In the genomic region with DNA sequence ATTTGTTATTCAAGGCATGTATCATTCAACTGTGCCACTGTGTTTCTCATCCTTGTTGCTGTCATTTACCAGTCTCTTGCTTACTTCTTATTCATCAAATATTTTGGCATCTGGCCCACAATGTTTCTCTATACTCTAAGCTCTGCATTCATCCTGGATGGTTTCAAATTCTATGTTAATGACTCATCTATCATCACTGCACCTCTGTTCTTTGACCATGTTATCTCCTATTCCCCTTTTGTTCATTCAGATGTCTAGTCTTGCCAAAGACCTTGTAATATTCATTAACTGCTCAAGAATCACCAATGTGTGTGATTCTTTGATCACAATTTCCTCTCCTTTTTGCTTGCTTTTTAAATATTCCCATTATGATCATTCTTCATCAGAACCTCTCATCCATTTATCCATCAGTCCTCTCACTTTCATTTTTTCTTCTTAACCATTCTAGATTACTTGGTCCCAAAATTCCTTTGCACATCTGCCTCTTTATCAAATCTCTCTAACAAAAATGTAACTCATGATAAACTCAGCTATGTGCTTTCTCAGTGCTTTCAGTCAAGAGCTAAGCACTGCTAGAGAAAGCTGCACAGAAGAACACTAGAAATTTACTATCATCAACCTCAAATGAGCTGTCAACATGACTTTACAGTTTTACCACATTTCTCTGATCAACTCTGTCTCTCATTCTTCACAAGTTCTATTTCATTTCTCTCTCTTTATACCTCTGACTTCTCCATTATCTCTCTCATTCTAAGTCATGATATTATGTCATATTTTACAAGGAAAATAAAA, we compare ENCODE assay signal across 8 cellular contexts. TPM values are rescaled to one million over a fixed set of nuclear protein-coding genes. Genes with fewer than 3 reads are reported as not detected.
DNase-seq lines count a peak whose midpoint lies in the region; ATAC-seq and TF ChIP-seq lines count a peak whose summit lies in the region.

No MANE protein-coding gene starts in this region.

- TF ChIP-seq CTCF in A673 (conservative IDR thresholded peaks at IDR 0.05; ENCODE audit: low read depth, low read length), result no peak

- peak; percentile 68 for DNase-seq in A673 (ENCODE audit: low spot score)
- peak; percentile 45 to 65 for DNase-seq in SJSA1 (ENCODE audit: low read depth in 1 of 2, low spot score in 2 of 2)
- DNase-seq in fibroblast of peridontal ligament (ENCODE audit: extremely low read depth), result peak; percentile 24
- DNase-seq in GM19238 (ENCODE audit: insufficient read length, low spot score), result no peak
- DNase-seq in caudate nucleus (lab: John Stamatoyannopoulos, UW), result no peak
- no peak for DNase-seq in T1000 (lab: John Stamatoyannopoulos, UW)

- no peak for TF ChIP-seq POLR2A in GM18505 (IDR thresholded peaks at IDR 0.05; ENCODE audit: borderline replicate concordance, extremely low read depth, insufficient read depth, insufficient read length)

- no TSS peak for BruUV-seq in A673 (replicated peaks; lab: Mats Ljungman, UMichigan)

- H3K9me3 ChIP-seq in A673 (ENCODE audit: low read depth, low read length, poor library complexity, severe bottlenecking) (peaks cover 3% of the 10 kb centered on the region), SJSA1 (replicated peaks) (no peaks in the 10 kb centered on the region)

- peaks cover under 1% of the 10 kb centered on the region for H3K36me3 ChIP-seq in A673 (ENCODE audit: insufficient read depth, low read length, poor library complexity, severe bottlenecking)
- H3K36me3 ChIP-seq in SJSA1, result no peaks in the 10 kb centered on the region

- H3K27ac ChIP-seq in A673 (ENCODE audit: low read depth, low read length, poor library complexity, severe bottlenecking) (no peak overlapping the region), SJSA1 (peak overlapping the region; percentile 32), caudate nucleus (ENCODE audit: low read depth, low read length) (no peak overlapping the region)

- ATAC-seq in GM18505 (IDR thresholded peaks at IDR 0.05; ENCODE audit: unreplicated experiment) (peak; percentile 41), GM21717 (IDR thresholded peaks at IDR 0.05; ENCODE audit: unreplicated experiment) (no peak)

- CTCF ChIA-PET in A673 (lab: Charles Lee), result no interaction called here

- H3K4me3 ChIP-seq in A673 (ENCODE audit: low read depth, low read length, poor library complexity, severe bottlenecking) (no peak overlapping the region), SJSA1 (no peak overlapping the region)

- POLR2A ChIA-PET in A673 (lab: Charles Lee; ENCODE audit: low non-redundant PET), result no interaction called here

- intact Hi-C loops in A673 (cut with micrococcal nuclease; ENCODE audit: unreplicated experiment), result no loop called here

- H3K27me3 ChIP-seq in A673 (replicated peaks; ENCODE audit: insufficient read depth, low read depth, low read length, poor library complexity), result no peaks in the 10 kb centered on the region
- H3K27me3 ChIP-seq in SJSA1 (replicated peaks), result no peaks in the 10 kb centered on the region

- H3K4me1 ChIP-seq in A673 (ENCODE audit: insufficient read depth, low read length, poor library complexity, severe bottlenecking) (no peaks in the 10 kb centered on the region), SJSA1 (replicated peaks) (peaks cover 28% of the 10 kb centered on the region)

RNA-seq across cellular contexts. Expression of gene PRKACB, which starts 54.4 kb away (rescaled TPM):
- total RNA-seq in A673 (2021), result 33.6 and 39.6 TPM in 2 replicates
- total RNA-seq in SJSA1 (2014; rRNA removed; shearing (Covaris generic)), result 48.7 and 51.7 TPM in 2 replicates

Comparison
In these comparisons a context has a peak if more than half of its experiments do, and no peak if none do; other contexts are left out.
1. DNase-seq: peak in A673 (single experiment), SJSA1 (2 of 2) and fibroblast of peridontal ligament (single experiment); none in GM19238 (single experiment), caudate nucleus (0 of 61) and T1000 (single experiment).